In genomic region chr3:172218350-172219323, GRCh38 we compare ENCODE assay signal across 11 cellular contexts.
DNase-seq lines count a peak whose midpoint lies in the region; ATAC-seq and TF ChIP-seq lines count a peak whose summit lies in the region.
"Had no signal": no experiment of that assay in that cellular context is flagged by ENCODE, and none has a peak within 500 bp of the region (broad histone marks: within the 10 kb centered on the region; RNA-seq: fewer than 3 reads in every experiment).

No MANE protein-coding gene starts in this region.

- H3K36me3 ChIP-seq in thyroid gland = no peaks in the 10 kb centered on the region
- no peaks in the 10 kb centered on the region for H3K36me3 ChIP-seq in spleen

- H3K27ac ChIP-seq in thyroid gland (peak overlapping the region in 2 of 3 donors; percentile 2 to 32), spleen (peak overlapping the region in 4 of 8 donors; percentile 0 to 40 (median 12))

- no peak for DNase-seq in activated naive CD4-positive, alpha-beta T cell treated with anti-CD3 and anti-CD28 coated beads, Interleukin-2, amount 50 U/mL, for 72 hours (ENCODE audit: low spot score in 2 of 2)
- DNase-seq in activated naive CD4-positive, alpha-beta T cell (lab: John Stamatoyannopoulos, UW) = no peak
- DNase-seq in NCI-H69 (lab: John Stamatoyannopoulos, UW) (peak; percentile 29), fibroblast of gingiva (ENCODE audit: low read depth) (peak; percentile 8), thyroid gland (no peak), RKO (ENCODE audit: low spot score) (no peak), spleen (no peak)
- DNase-seq: activated T-cell treated with anti-CD3 and anti-CD28 coated beads, Interleukin-2, amount 50 U/mL, for 1 hour; NCI-H1092; stimulated activated naive CD8-positive, alpha-beta T cell treated with anti-CD3 and anti-CD28 coated beads, Interleukin-15, Interleukin-2, amounts not matched to agents 100 U/mL and 50 U/mL, for 24 hours had no signal

- H3K4me1 ChIP-seq in thyroid gland (peaks cover 31 to 57% of the 10 kb centered on the region in 2 donors), spleen (peaks cover 0 to 70% (median 24%) of the 10 kb centered on the region in 6 donors)

- H3K27me3 ChIP-seq in thyroid gland (no peaks in the 10 kb centered on the region), spleen (replicated peaks in 1 of 7) (no peaks in the 10 kb centered on the region)

- WGBS in thyroid gland, 2 donors = 68% methylated on average over 5 of the region's 5 CpGs
- 58 to 72% (median 63%) methylated on average over 5 of the region's 5 CpGs for WGBS in spleen, 5 donors

- intact Hi-C loops in thyroid gland (cut with DNase I) = no loop called here
- intact Hi-C loops in spleen (cut with DNase I; ENCODE audit: low total_unique reads) = no loop called here

- peak; percentile 47 to 56 for ATAC-seq in activated naive CD4-positive, alpha-beta T cell treated with anti-CD3 and anti-CD28 coated beads, Interleukin-2, amount 50 U/mL, for 72 hours
- ATAC-seq in HG02678 (IDR thresholded peaks at IDR 0.05; ENCODE audit: unreplicated experiment) = no peak
- ATAC-seq: stimulated activated naive CD8-positive, alpha-beta T cell treated with anti-CD3 and anti-CD28 coated beads, Interleukin-15, Interleukin-2, amounts not matched to agents 100 U/mL and 50 U/mL, for 24 hours had no signal

- H3K27ac Mint-ChIP-seq in activated naive CD4-positive, alpha-beta T cell treated with anti-CD3 and anti-CD28 coated beads, Interleukin-2, amount 50 U/mL, for 72 hours = no peak overlapping the region

- TF ChIP-seq POLR2A in thyroid gland (IDR thresholded peaks at IDR 0.05) (no peak), spleen (IDR thresholded peaks at IDR 0.05) (no peak)

- TF ChIP-seq CTCF in thyroid gland (IDR thresholded peaks at IDR 0.05) (no peak), spleen (IDR thresholded peaks at IDR 0.05 in 8 of 11, conservative IDR thresholded peaks at IDR 0.05 in 3 of 11) (no peak)

- H3K36me3 Mint-ChIP-seq in activated naive CD4-positive, alpha-beta T cell treated with anti-CD3 and anti-CD28 coated beads, Interleukin-2, amount 50 U/mL, for 72 hours = peaks cover 0 to 4% of the 10 kb centered on the region in 2 donors

- H3K9me3 Mint-ChIP-seq in activated naive CD4-positive, alpha-beta T cell treated with anti-CD3 and anti-CD28 coated beads, Interleukin-2, amount 50 U/mL, for 72 hours = no peaks in the 10 kb centered on the region

- H3K4me3 ChIP-seq in thyroid gland (replicated peaks in 1 of 3) = no peak overlapping the region
- H3K4me3 ChIP-seq in spleen = no peak overlapping the region

- H3K9me3 ChIP-seq in thyroid gland (no peaks in the 10 kb centered on the region), spleen (no peaks in the 10 kb centered on the region)

Comparison
In these comparisons a context has a peak if more than half of its experiments do, and no peak if none do; other contexts are left out.
1. DNase-seq: peak in NCI-H69 (single experiment) and fibroblast of gingiva (single experiment); none in activated naive CD4-positive, alpha-beta T cell treated with anti-CD3 and anti-CD28 coated beads, Interleukin-2, amount 50 U/mL, for 72 hours (0 of 2), activated naive CD4-positive, alpha-beta T cell (0 of 4), thyroid gland (0 of 2), RKO (single experiment) and spleen (single experiment).